ENCODE assay signal across 28 cellular contexts in the genomic region with DNA sequence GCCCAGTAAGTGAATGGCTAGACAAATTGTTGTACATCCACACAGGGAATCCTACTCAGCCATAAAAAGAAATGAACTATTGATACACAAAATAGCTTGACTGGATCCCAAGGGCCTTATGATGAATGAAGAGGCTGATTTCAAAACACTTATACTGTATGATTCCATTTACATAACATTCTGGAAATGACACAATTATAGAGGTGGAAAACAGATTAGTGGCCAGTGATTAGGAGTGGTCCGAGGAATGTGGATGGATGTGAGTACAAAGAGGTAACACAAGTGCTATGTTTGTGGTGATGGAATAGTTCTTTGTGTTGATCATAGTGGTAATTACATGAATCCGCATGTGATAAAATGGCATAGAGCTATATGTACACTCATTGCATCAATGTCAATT.
"Had no signal": no experiment of that assay in that cellular context is flagged by ENCODE, and none has a peak within 500 bp of the region (broad histone marks: within the 10 kb centered on the region; RNA-seq: fewer than 3 reads in every experiment).

No MANE protein-coding gene starts in this region.

- H3K27ac ChIP-seq: left ventricle myocardium inferior, ovary, skin epidermis, stomach, testis, thyroid gland, transverse colon, upper lobe of right lung had no signal

- H3K27ac Mint-ChIP-seq: immature natural killer cell; mesothelial cell of epicardium; natural killer cell; nephron progenitor cell; progenitor cell of endocrine pancreas; stimulated activated naive B cell treated with anti-CD40 and anti-IgM and Interleukin-4, amounts not matched to agents 10 μg/mL and 1 μg/mL and 100 μg/mL, for 72 hours had no signal

- FAIRE-seq: urothelium cell line had no signal

- H3K4me3 ChIP-seq: left ventricle myocardium inferior, lung, ovary, skin epidermis, stomach, testis, thyroid gland, transverse colon, upper lobe of right lung had no signal

- H3K36me3 Mint-ChIP-seq: mesothelial cell of epicardium, naive B cell had no signal

- H3K4me1 ChIP-seq: testis had no signal

- DNase-seq: hypothalamus; immature natural killer cell; kidney; left colon; left ventricle myocardium inferior; mesendoderm; naive B cell; natural killer cell; nephron progenitor cell; ovary; right cardiac atrium; stimulated activated CD4-positive, alpha-beta T cell treated with anti-CD3 and anti-CD28 coated beads, Interleukin-12 subunit alpha, Interleukin-12 subunit beta, amount 100 ng/mL, for 4 hours; stimulated activated CD4-positive, alpha-beta T cell treated with anti-CD3 and anti-CD28 coated beads, Interleukin-15, amount 100 ng/mL, for 24 hours; stimulated activated CD4-positive, alpha-beta T cell treated with anti-CD3 and anti-CD28 coated beads, Interleukin-2, amount 100 ng/mL, for 24 hours; stimulated activated CD4-positive, alpha-beta T cell treated with anti-CD3 and anti-CD28 coated beads, Interleukin-4, amount 100 ng/mL, for 1 hour; stimulated activated naive B cell treated with anti-CD40 and anti-IgM and Interleukin-4, amounts not matched to agents 10 μg/mL and 1 μg/mL and 100 μg/mL, for 72 hours; stimulated activated naive CD8-positive, alpha-beta T cell treated with anti-CD3 and anti-CD28 coated beads, Interleukin-15, Interleukin-2, amounts not matched to agents 100 U/mL and 50 U/mL, for 24 hours; stomach; testis; thyroid gland; transverse colon; upper lobe of right lung had no signal

- H3K9me3 ChIP-seq: left ventricle myocardium inferior, ovary, stomach, testis, thyroid gland, transverse colon, upper lobe of right lung had no signal

- H3K9me3 Mint-ChIP-seq: immature natural killer cell; stimulated activated naive B cell treated with anti-CD40 and anti-IgM and Interleukin-4, amounts not matched to agents 10 μg/mL and 1 μg/mL and 100 μg/mL, for 72 hours had no signal

- H3K27me3 ChIP-seq: ovary, testis, thyroid gland, upper lobe of right lung had no signal

- H3K4me3 Mint-ChIP-seq: immature natural killer cell; mesothelial cell of epicardium; naive B cell; natural killer cell; nephron progenitor cell; stimulated activated naive B cell treated with anti-CD40 and anti-IgM and Interleukin-4, amounts not matched to agents 10 μg/mL and 1 μg/mL and 100 μg/mL, for 72 hours had no signal

- ATAC-seq: left colon; natural killer cell; right cardiac atrium; sciatic nerve; stimulated activated naive B cell treated with anti-CD40 and anti-IgM and Interleukin-4, amounts not matched to agents 10 μg/mL and 1 μg/mL and 100 μg/mL, for 72 hours; stimulated activated naive CD8-positive, alpha-beta T cell treated with anti-CD3 and anti-CD28 coated beads, Interleukin-15, Interleukin-2, amounts not matched to agents 100 U/mL and 50 U/mL, for 24 hours; upper lobe of right lung had no signal
